In genomic region chr7:132866551-132866950, GRCh38 we compare ENCODE assay signal across 21 cellular contexts.
"Had no signal": no experiment of that assay in that cellular context is flagged by ENCODE, and none has a peak within 500 bp of the region (broad histone marks: within the 10 kb centered on the region; RNA-seq: fewer than 3 reads in every experiment).

No MANE protein-coding gene starts in this region.

- H3K9me3 ChIP-seq: body of pancreas, mucosa of descending colon, right lobe of liver, thoracic aorta, uterus had no signal

- ATAC-seq: activated CD8-positive, alpha-beta memory T cell treated with anti-CD3 and anti-CD28 coated beads, Interleukin-2, amount 10 ng/mL, durations not matched to agents 7 days and 5 days; activated CD8-positive, alpha-beta T cell treated with anti-CD3 and anti-CD28 coated beads, Interleukin-2, amount 10 ng/mL, durations not matched to agents 7 days and 5 days; activated T-cell treated with anti-CD3 and anti-CD28 coated beads, Interleukin-2, amount 50 U/mL, for 72 hours; body of pancreas; left lobe of liver; natural killer cell treated with Interleukin-12 subunit alpha and Interleukin-12 subunit beta and Interleukin-15 and Interleukin-18, amount 100 ng/mL, for 72 hours had no signal

- H3K4me1 ChIP-seq: right lobe of liver, uterus had no signal

- H3K27ac ChIP-seq: body of pancreas, coronary artery, dorsolateral prefrontal cortex, right lobe of liver, thoracic aorta, uterus had no signal

- DNase-seq: activated B cell treated with CpG ODN at 0.5 μM for 24 hours; activated CD4-positive, alpha-beta T cell treated with anti-CD3 and anti-CD28 coated beads, Interleukin-2, amount 50 U/mL, for 1 hour; activated CD8-positive, alpha-beta memory T cell treated with anti-CD3 and anti-CD28 coated beads, Interleukin-2, amount 10 ng/mL, durations not matched to agents 7 days and 5 days; activated CD8-positive, alpha-beta T cell treated with anti-CD3 and anti-CD28 coated beads, Interleukin-2, amount 10 ng/mL, durations not matched to agents 7 days and 5 days; activated naive CD4-positive, alpha-beta T cell treated with Interleukin-2 at 50 U/mL for 16 hours; activated T-cell treated with anti-CD3 and anti-CD28 coated beads for 4 hours; activated T-cell treated with anti-CD3 and anti-CD28 coated beads, Interleukin-2, amount 50 U/mL, for 72 hours; anterior cingulate cortex; dorsolateral prefrontal cortex; effector memory CD4-positive, alpha-beta T cell; kidney glomerular epithelial cell; mucosa of descending colon; right lobe of liver; stimulated activated CD4-positive, alpha-beta T cell treated with anti-CD3 and anti-CD28 coated beads, Interleukin-2, amount 100 ng/mL, for 48 hours; T-helper 1 cell; uterus had no signal

- H3K27me3 ChIP-seq: body of pancreas, dorsolateral prefrontal cortex, right lobe of liver, uterus had no signal

- H3K36me3 ChIP-seq: right lobe of liver, thoracic aorta, uterus had no signal

- H3K4me3 ChIP-seq: body of pancreas, coronary artery, dorsolateral prefrontal cortex, mucosa of descending colon, right lobe of liver, thoracic aorta, uterus had no signal
